14 cellular contexts compared by ENCODE assay signal in genomic region chr7:105766421-105767191, GRCh38.
DNase-seq lines count a peak whose midpoint lies in the region; ATAC-seq, FAIRE-seq and TF ChIP-seq lines count a peak whose summit lies in the region.
"Had no signal": no experiment of that assay in that cellular context is flagged by ENCODE, and none has a peak within 500 bp of the region (broad histone marks: within the 10 kb centered on the region; RNA-seq: fewer than 3 reads in every experiment).

No MANE protein-coding gene starts in this region.

- H3K9ac ChIP-seq in SK-N-SH: no peak overlapping the region

- peak; percentile 34 to 48 for DNase-seq in activated CD4-positive, alpha-beta T cell treated with anti-CD3 and anti-CD28 coated beads, Interleukin-2, amount 50 U/mL, for 48 hours
- no peak for DNase-seq in activated CD4-positive, alpha-beta T cell treated with anti-CD3 and anti-CD28 coated beads for 1 hour
- DNase-seq in GM12892 (ENCODE audit: insufficient read length) (no peak), SK-N-SH (no peak), left lung (no peak), middle frontal gyrus (ENCODE audit: extremely low spot score, low spot score) (no peak), cardiac septum (ENCODE audit: low spot score) (no peak)
- DNase-seq: GF-D8, KG1, NCI-H1436 treated with DMSO at 0.1 percent for 48 hours had no signal

- 53% methylated on average over 15 of the region's 15 CpGs for WGBS in SK-N-SH (ENCODE audit: low lambda C conversion rate)

- H3K4me2 ChIP-seq in SK-N-SH: no peak overlapping the region

- peak; percentile 53 for FAIRE-seq in GM12892 (lab: Jason Lieb, UNC)

- TF ChIP-seq POLR2A in GM12892 (IDR thresholded peaks at IDR 0.05; ENCODE audit: low read depth, low read length): no peak

- H2AFZ ChIP-seq in SK-N-SH (ENCODE audit: low read depth): no peak overlapping the region

- peaks cover 6% of the 10 kb centered on the region for H3F3A ChIP-seq in SK-N-SH (replicated peaks; ENCODE audit: insufficient read depth)

- intact Hi-C loops in left lung (cut with DNase I): no loop called here
- intact Hi-C loops in cardiac septum (cut with DNase I): no loop called here

- H3K36me3 ChIP-seq in SK-N-SH (replicated peaks in 1 of 2; ENCODE audit: control insufficient read depth in 1 of 2, insufficient read depth in 2 of 2, low read length in 1 of 2) (no peaks in the 10 kb centered on the region), left lung (no peaks in the 10 kb centered on the region)
- H3K36me3 ChIP-seq: ascending aorta, thoracic aorta had no signal

- POLR2A ChIA-PET in SK-N-SH (lab: Yijun Ruan, JAX): no interaction called here

- TF ChIP-seq CTCF in SK-N-SH (IDR thresholded peaks at IDR 0.05) (no peak), left lung (IDR thresholded peaks at IDR 0.05) (no peak)

- CTCF ChIA-PET in SK-N-SH (lab: Yijun Ruan, JAX): interaction anchor here (0.9 to 18.1 kb wide), 22 partner anchors 9 to 390 kb away, joined by 3 to 356 read pairs (median 4); partner anchors contain the start of gene ATXN7L1

- 0 out of 4 replicates have a peak, but pooled peaks of 1 of the 2 experiments have one; percentile 24 for TF ChIP-seq EP300 in SK-N-SH (IDR thresholded peaks at IDR 0.05; ENCODE audit: borderline replicate concordance in 1 of 2, low read depth in 1 of 2, low read length in 1 of 2)

- H3K9me3 ChIP-seq in SK-N-SH: no peaks in the 10 kb centered on the region
- no peaks in the 10 kb centered on the region for H3K9me3 ChIP-seq in left lung
- H3K9me3 ChIP-seq: ascending aorta, thoracic aorta had no signal

- H3K4me1 ChIP-seq in SK-N-SH (ENCODE audit: control insufficient read depth in 1 of 2, insufficient read depth in 2 of 2, low read depth in 1 of 2, low read length in 1 of 2) (peaks cover 25 to 30% of the 10 kb centered on the region in 2 experiments; a peak in 3 of 4 replicates), left lung (no peaks in the 10 kb centered on the region)
- H3K4me1 ChIP-seq: ascending aorta had no signal

- H3K27me3 ChIP-seq in SK-N-SH (ENCODE audit: insufficient read depth) (no peaks in the 10 kb centered on the region), left lung (no peaks in the 10 kb centered on the region)
- H3K27me3 ChIP-seq: ascending aorta had no signal

- ATAC-seq in left lung: peak; percentile 26
- ATAC-seq in GM19467 (IDR thresholded peaks at IDR 0.05; ENCODE audit: unreplicated experiment): no peak
- ATAC-seq: sciatic nerve had no signal

- H3K4me3 ChIP-seq in SK-N-SH (ENCODE audit: low read depth in 2 of 2, low read length in 1 of 2) (no peak overlapping the region), left lung (no peak overlapping the region)
- H3K4me3 ChIP-seq: ascending aorta, thoracic aorta had no signal

- no peaks in the 10 kb centered on the region for H3K79me2 ChIP-seq in SK-N-SH (ENCODE audit: insufficient read depth)

- TF ChIP-seq RAD21 in SK-N-SH (IDR thresholded peaks at IDR 0.05; ENCODE audit: low read length): no peak

- H3K27ac ChIP-seq in SK-N-SH (ENCODE audit: low read depth in 2 of 2, low read length in 1 of 2) (no peak overlapping the region), left lung (no peak overlapping the region)
- H3K27ac ChIP-seq: ascending aorta, thoracic aorta had no signal

- H4K20me1 ChIP-seq in SK-N-SH (ENCODE audit: insufficient read depth): no peaks in the 10 kb centered on the region

- H3K9me2 ChIP-seq in SK-N-SH: no peaks in the 10 kb centered on the region

TF ChIP-seq in SK-N-SH, 30 proteins besides CTCF, POLR2A, EP300 and RAD21 (continues in another document):
- no peak for TF ChIP-seq NRF1 (IDR thresholded peaks at IDR 0.05; ENCODE audit: low read depth, low read length)
- TF ChIP-seq USF2 (IDR thresholded peaks at IDR 0.05; ENCODE audit: borderline replicate concordance, low read depth, low read length): no peak
- TF ChIP-seq ELF1 (IDR thresholded peaks at IDR 0.05): no peak
- TF ChIP-seq FOXM1 (IDR thresholded peaks at IDR 0.05; ENCODE audit: low read depth): no peak
- no peak for TF ChIP-seq USF1 (IDR thresholded peaks at IDR 0.05; ENCODE audit: borderline replicate concordance, low read depth)
- TF ChIP-seq CHD2 (IDR thresholded peaks at IDR 0.05; ENCODE audit: low read length, partially characterized antibody): no peak
- TF ChIP-seq GABPA (IDR thresholded peaks at IDR 0.05; ENCODE audit: low read depth): no peak
- TF ChIP-seq TEAD4 (IDR thresholded peaks at IDR 0.05; ENCODE audit: borderline replicate concordance, insufficient read depth): no peak
- 0 out of 2 replicates have a peak, but pooled peaks have one; percentile 20 for TF ChIP-seq TAF1 (IDR thresholded peaks at IDR 0.05; ENCODE audit: borderline replicate concordance, low read depth, low read length)
- no peak for TF ChIP-seq MEF2A (IDR thresholded peaks at IDR 0.05; ENCODE audit: borderline replicate concordance, low read depth)
- no peak for TF ChIP-seq SIN3A (IDR thresholded peaks at IDR 0.05; ENCODE audit: borderline replicate concordance, low read depth, low read length)
- TF ChIP-seq FOSL2 (IDR thresholded peaks at IDR 0.05; ENCODE audit: borderline replicate concordance, low read depth): peak; percentile 74
- TF ChIP-seq POLR2AphosphoS5 (IDR thresholded peaks at IDR 0.05; ENCODE audit: low read depth, low read length): no peak
- TF ChIP-seq RXRA (IDR thresholded peaks at IDR 0.05; ENCODE audit: borderline replicate concordance, low read depth): no peak; the same call in 1 of the 2 replicates
- TF ChIP-seq IRF3 (IDR thresholded peaks at IDR 0.05; ENCODE audit: low read depth, low read length): no peak
- TF ChIP-seq NFIC (IDR thresholded peaks at IDR 0.05; ENCODE audit: borderline replicate concordance): no peak
- TF ChIP-seq MAX (IDR thresholded peaks at IDR 0.05; ENCODE audit: low read depth): no peak
- no peak for TF ChIP-seq EZH2phosphoT487 (IDR thresholded peaks at IDR 0.05; ENCODE audit: borderline replicate concordance, low read depth)
- TF ChIP-seq REST (IDR thresholded peaks at IDR 0.05; ENCODE audit: low read depth, low read length): no peak
- TF ChIP-seq MXI1 (IDR thresholded peaks at IDR 0.05; ENCODE audit: low read depth, low read length): no peak

Comparison
In these comparisons a context has a peak if more than half of its experiments do, and no peak if none do; other contexts are left out.
1. DNase-seq: peak in activated CD4-positive, alpha-beta T cell treated with anti-CD3 and anti-CD28 coated beads, Interleukin-2, amount 50 U/mL, for 48 hours (2 of 2); none in activated CD4-positive, alpha-beta T cell treated with anti-CD3 and anti-CD28 coated beads for 1 hour (single experiment), GM12892 (single experiment), SK-N-SH (single experiment), left lung (0 of 2), middle frontal gyrus (single experiment) and cardiac septum (single experiment).